1 cellular context compared by ENCODE assay signal in genomic region chr3:50182533-50183099, GRCh38.
TF ChIP-seq lines count a peak whose summit lies in the region.

No MANE protein-coding gene starts in this region.

TF ChIP-seq in HepG2, 621 proteins besides CTCF, POLR2A, EP300 and RAD21:
- TF ChIP-seq GABPA (IDR thresholded peaks at IDR 0.05; ENCODE audit: low read depth, low read length) (no peak), GABPA (CRISPR knock-in tag; IDR thresholded peaks at IDR 0.05; ENCODE audit: low read depth) (no peak), AGO2 (optimal IDR thresholded peaks at IDR 0.05; ENCODE audit: low read depth, low read length) (peak; percentile 44)
